In the genomic region with DNA sequence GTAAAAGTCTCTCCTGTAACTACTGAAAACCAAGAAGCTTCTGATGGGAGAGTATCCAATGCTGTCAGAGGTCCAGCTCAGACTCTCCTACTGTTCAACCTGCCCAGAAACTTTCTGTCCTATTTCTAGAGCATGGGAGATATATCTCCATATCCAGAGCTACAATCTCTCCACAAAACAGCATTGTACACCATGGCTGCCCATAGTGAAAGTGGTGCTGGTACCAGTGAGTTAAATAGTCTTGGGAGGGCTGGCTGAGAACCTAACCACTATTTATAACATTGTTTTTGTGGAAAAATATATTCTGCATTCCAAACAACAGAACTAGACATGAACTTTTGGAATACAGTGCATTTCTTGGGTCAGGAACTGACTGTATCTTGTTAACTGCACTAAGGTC, we compare ENCODE assay signal across 36 cellular contexts.
"Had no signal": no experiment of that assay in that cellular context is flagged by ENCODE, and none has a peak within 500 bp of the region (broad histone marks: within the 10 kb centered on the region; RNA-seq: fewer than 3 reads in every experiment).

No MANE protein-coding gene starts in this region.

- H3K27ac Mint-ChIP-seq: activated B cell treated with CpG ODN at 0.5 μM for 24 hours; activated CD4-positive, alpha-beta memory T cell treated with anti-CD3 and anti-CD28 coated beads, Interleukin-2, amount 10 ng/mL, durations not matched to agents 7 days and 5 days; activated CD4-positive, alpha-beta T cell treated with anti-CD3 and anti-CD28 coated beads, Interleukin-2, amount 10 ng/mL, durations not matched to agents 7 days and 5 days; activated CD8-positive, alpha-beta memory T cell treated with anti-CD3 and anti-CD28 coated beads, Interleukin-2, amount 10 ng/mL, durations not matched to agents 7 days and 5 days; activated CD8-positive, alpha-beta T cell treated with anti-CD3 and anti-CD28 coated beads, Interleukin-2, amount 10 ng/mL, durations not matched to agents 7 days and 5 days; activated naive CD4-positive, alpha-beta T cell treated with anti-CD3 and anti-CD28 coated beads, Interleukin-2, amount 10 ng/mL, durations not matched to agents 7 days and 5 days; activated naive CD4-positive, alpha-beta T cell treated with anti-CD3 and anti-CD28 coated beads, Interleukin-2, amount 50 U/mL, for 24 hours; activated naive CD8-positive, alpha-beta T cell; activated naive CD8-positive, alpha-beta T cell treated with anti-CD3 and anti-CD28 coated beads, Interleukin-2, amount 10 ng/mL, durations not matched to agents 7 days and 5 days; activated naive CD8-positive, alpha-beta T cell treated with anti-CD3 and anti-CD28 coated beads, Interleukin-2, amount 50 U/mL, for 24 hours; activated T-cell treated with anti-CD3 and anti-CD28 coated beads, Interleukin-2, amount 50 U/mL, for 24 hours; activated T-helper 2 cell treated with anti-CD3 and anti-CD28 coated beads, Interferon-gamma antibody, Interleukin-2, Interleukin-4, amounts not matched to agents 10 μg/mL and 5 μg/mL and 100 μg/mL, durations not matched to agents 14 hours and 24 hours and 36 hours; T-helper 1 cell treated with Interleukin-12 subunit alpha and Interleukin-12 subunit beta and Interleukin-4 antibody, amounts not matched to agents 30 μg/mL and 1 μg/mL, for 36 hours; T-helper 2 cell treated with Interferon-gamma antibody and Interleukin-4, amounts not matched to agents 5 μg/mL and 100 μg/mL, for 36 hours had no signal

- H3K27ac ChIP-seq: body of pancreas, brain microvascular endothelial cell, breast epithelium, VCaP had no signal

- FAIRE-seq: astrocyte, TTC549 had no signal

- H3K27me3 ChIP-seq: body of pancreas, brain microvascular endothelial cell, breast epithelium had no signal

- H3K36me3 Mint-ChIP-seq: activated naive CD4-positive, alpha-beta T cell treated with anti-CD3 and anti-CD28 coated beads, Interleukin-2, amount 10 ng/mL, durations not matched to agents 7 days and 5 days had no signal

- ATAC-seq: activated CD8-positive, alpha-beta memory T cell treated with anti-CD3 and anti-CD28 coated beads, Interleukin-2, amount 10 ng/mL, durations not matched to agents 7 days and 5 days; activated CD8-positive, alpha-beta T cell treated with anti-CD3 and anti-CD28 coated beads, Interleukin-2, amount 10 ng/mL, durations not matched to agents 7 days and 5 days; activated naive CD8-positive, alpha-beta T cell treated with anti-CD3 and anti-CD28 coated beads, Interleukin-2, amount 50 U/mL, for 24 hours; body of pancreas had no signal

- DNase-seq: activated B cell treated with CpG ODN at 0.5 μM for 24 hours; activated CD4-positive, alpha-beta memory T cell treated with anti-CD3 and anti-CD28 coated beads, Interleukin-2, amount 10 ng/mL, durations not matched to agents 7 days and 5 days; activated CD4-positive, alpha-beta T cell treated with anti-CD3 and anti-CD28 coated beads for 48 hours; activated CD4-positive, alpha-beta T cell treated with anti-CD3 and anti-CD28 coated beads, Interleukin-2, amount 10 ng/mL, durations not matched to agents 7 days and 5 days; activated CD4-positive, alpha-beta T cell treated with anti-CD3 and anti-CD28 coated beads, Interleukin-2, amount 50 U/mL, for 48 hours; activated CD4-positive, CD25-positive, alpha-beta regulatory T cell treated with anti-CD3 and anti-CD28 coated beads, Interleukin-2, amount 50 U/mL, for 72 hours; activated CD8-positive, alpha-beta memory T cell treated with anti-CD3 and anti-CD28 coated beads for 24 hours; activated CD8-positive, alpha-beta memory T cell treated with anti-CD3 and anti-CD28 coated beads, Interleukin-2, amount 10 ng/mL, durations not matched to agents 7 days and 5 days; activated CD8-positive, alpha-beta memory T cell treated with anti-CD3 and anti-CD28 coated beads, Interleukin-2, amount 50 U/mL, for 48 hours; activated CD8-positive, alpha-beta T cell treated with anti-CD3 and anti-CD28 coated beads, Interleukin-2, amount 10 ng/mL, durations not matched to agents 7 days and 5 days; activated effector memory CD4-positive, alpha-beta T cell treated with Interleukin-2 at 50 U/mL for 16 hours; activated gamma-delta T cell; activated naive CD4-positive, alpha-beta T cell treated with anti-CD3 and anti-CD28 coated beads, Interleukin-2, amount 10 ng/mL, durations not matched to agents 7 days and 5 days; activated naive CD4-positive, alpha-beta T cell treated with Interleukin-2 at 50 U/mL for 16 hours; activated naive CD8-positive, alpha-beta T cell treated with anti-CD3 and anti-CD28 coated beads, Interleukin-2, amount 10 ng/mL, durations not matched to agents 7 days and 5 days; activated naive CD8-positive, alpha-beta T cell treated with anti-CD3 and anti-CD28 coated beads, Interleukin-2, amount 50 U/mL, for 24 hours; activated T-cell treated with anti-CD3 and anti-CD28 coated beads, Interleukin-2, amount 50 U/mL, for 24 hours; activated T-cell treated with anti-CD3 and anti-CD28 coated beads, Interleukin-2, amount 50 U/mL, for 48 hours; amygdala; anterior cingulate cortex; body of pancreas; brain microvascular endothelial cell; central memory CD4-positive, alpha-beta T cell; SW 1271; T-helper 1 cell; T-helper 2 cell; T-helper 9 cell had no signal

- H3K27me3 Mint-ChIP-seq: activated B cell treated with CpG ODN at 0.5 μM for 24 hours; activated CD4-positive, alpha-beta memory T cell treated with anti-CD3 and anti-CD28 coated beads, Interleukin-2, amount 10 ng/mL, durations not matched to agents 7 days and 5 days; activated CD4-positive, alpha-beta T cell treated with anti-CD3 and anti-CD28 coated beads, Interleukin-2, amount 10 ng/mL, durations not matched to agents 7 days and 5 days; activated CD8-positive, alpha-beta memory T cell treated with anti-CD3 and anti-CD28 coated beads, Interleukin-2, amount 10 ng/mL, durations not matched to agents 7 days and 5 days; activated naive CD4-positive, alpha-beta T cell treated with anti-CD3 and anti-CD28 coated beads, Interleukin-2, amount 10 ng/mL, durations not matched to agents 7 days and 5 days; activated naive CD4-positive, alpha-beta T cell treated with anti-CD3 and anti-CD28 coated beads, Interleukin-2, amount 50 U/mL, for 24 hours; activated naive CD8-positive, alpha-beta T cell; activated naive CD8-positive, alpha-beta T cell treated with anti-CD3 and anti-CD28 coated beads, Interleukin-2, amount 10 ng/mL, durations not matched to agents 7 days and 5 days; activated naive CD8-positive, alpha-beta T cell treated with anti-CD3 and anti-CD28 coated beads, Interleukin-2, amount 50 U/mL, for 24 hours; activated T-cell treated with anti-CD3 and anti-CD28 coated beads, Interleukin-2, amount 50 U/mL, for 24 hours had no signal

- H3K9me3 ChIP-seq: body of pancreas, breast epithelium had no signal

- H3K36me3 ChIP-seq: brain microvascular endothelial cell, breast epithelium had no signal

- H3K4me3 ChIP-seq: body of pancreas, breast epithelium had no signal

- H3K4me1 ChIP-seq: body of pancreas, breast epithelium had no signal

- H3K4me1 Mint-ChIP-seq: activated B cell treated with CpG ODN at 0.5 μM for 24 hours; activated CD4-positive, alpha-beta T cell treated with anti-CD3 and anti-CD28 coated beads, Interleukin-2, amount 10 ng/mL, durations not matched to agents 7 days and 5 days; activated naive CD4-positive, alpha-beta T cell treated with anti-CD3 and anti-CD28 coated beads, Interleukin-2, amount 10 ng/mL, durations not matched to agents 7 days and 5 days; activated naive CD8-positive, alpha-beta T cell treated with anti-CD3 and anti-CD28 coated beads, Interleukin-2, amount 10 ng/mL, durations not matched to agents 7 days and 5 days had no signal

- H3K4me3 Mint-ChIP-seq: activated B cell treated with CpG ODN at 0.5 μM for 24 hours; activated CD4-positive, alpha-beta memory T cell treated with anti-CD3 and anti-CD28 coated beads, Interleukin-2, amount 10 ng/mL, durations not matched to agents 7 days and 5 days; activated CD4-positive, alpha-beta T cell treated with anti-CD3 and anti-CD28 coated beads, Interleukin-2, amount 10 ng/mL, durations not matched to agents 7 days and 5 days; activated CD8-positive, alpha-beta memory T cell treated with anti-CD3 and anti-CD28 coated beads, Interleukin-2, amount 10 ng/mL, durations not matched to agents 7 days and 5 days; activated CD8-positive, alpha-beta T cell treated with anti-CD3 and anti-CD28 coated beads, Interleukin-2, amount 10 ng/mL, durations not matched to agents 7 days and 5 days; activated naive CD4-positive, alpha-beta T cell treated with anti-CD3 and anti-CD28 coated beads, Interleukin-2, amount 10 ng/mL, durations not matched to agents 7 days and 5 days; activated naive CD4-positive, alpha-beta T cell treated with anti-CD3 and anti-CD28 coated beads, Interleukin-2, amount 50 U/mL, for 24 hours; activated naive CD8-positive, alpha-beta T cell; activated naive CD8-positive, alpha-beta T cell treated with anti-CD3 and anti-CD28 coated beads, Interleukin-2, amount 10 ng/mL, durations not matched to agents 7 days and 5 days; activated naive CD8-positive, alpha-beta T cell treated with anti-CD3 and anti-CD28 coated beads, Interleukin-2, amount 50 U/mL, for 24 hours; activated T-cell treated with anti-CD3 and anti-CD28 coated beads, Interleukin-2, amount 50 U/mL, for 24 hours; T-helper 1 cell treated with Interleukin-12 subunit alpha and Interleukin-12 subunit beta and Interleukin-4 antibody, amounts not matched to agents 30 μg/mL and 1 μg/mL, for 36 hours; T-helper 2 cell treated with Interferon-gamma antibody and Interleukin-4, amounts not matched to agents 5 μg/mL and 100 μg/mL, for 36 hours had no signal

- H3K9me3 Mint-ChIP-seq: activated naive CD4-positive, alpha-beta T cell treated with anti-CD3 and anti-CD28 coated beads, Interleukin-2, amount 50 U/mL, for 24 hours had no signal
